ENCODE assay signal across 2 cellular contexts in the genomic region with DNA sequence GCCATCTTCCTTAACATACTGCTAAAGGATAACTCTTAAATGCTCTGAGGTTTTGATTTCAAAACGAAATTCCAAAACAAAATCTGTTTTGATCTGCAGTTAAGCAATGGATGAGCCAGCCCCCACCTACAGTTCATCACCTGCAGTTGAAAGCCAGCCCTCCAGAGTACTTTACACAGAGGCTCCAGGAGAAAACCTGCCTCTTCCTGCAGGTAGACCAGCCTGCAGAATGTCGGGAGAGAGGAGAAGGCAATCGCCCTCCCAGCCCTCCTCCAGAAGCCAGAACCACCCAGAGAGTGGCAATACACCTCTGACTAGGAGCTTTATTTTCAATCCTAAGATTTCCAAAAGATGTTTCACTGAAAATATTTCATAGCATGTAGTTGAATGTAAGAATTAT.
TF ChIP-seq lines count a peak whose summit lies in the region.

No MANE protein-coding gene starts in this region.

TF ChIP-seq in GM23338, 12 proteins besides CTCF, POLR2A, EP300 and RAD21:
- TF ChIP-seq, protein P1, sequence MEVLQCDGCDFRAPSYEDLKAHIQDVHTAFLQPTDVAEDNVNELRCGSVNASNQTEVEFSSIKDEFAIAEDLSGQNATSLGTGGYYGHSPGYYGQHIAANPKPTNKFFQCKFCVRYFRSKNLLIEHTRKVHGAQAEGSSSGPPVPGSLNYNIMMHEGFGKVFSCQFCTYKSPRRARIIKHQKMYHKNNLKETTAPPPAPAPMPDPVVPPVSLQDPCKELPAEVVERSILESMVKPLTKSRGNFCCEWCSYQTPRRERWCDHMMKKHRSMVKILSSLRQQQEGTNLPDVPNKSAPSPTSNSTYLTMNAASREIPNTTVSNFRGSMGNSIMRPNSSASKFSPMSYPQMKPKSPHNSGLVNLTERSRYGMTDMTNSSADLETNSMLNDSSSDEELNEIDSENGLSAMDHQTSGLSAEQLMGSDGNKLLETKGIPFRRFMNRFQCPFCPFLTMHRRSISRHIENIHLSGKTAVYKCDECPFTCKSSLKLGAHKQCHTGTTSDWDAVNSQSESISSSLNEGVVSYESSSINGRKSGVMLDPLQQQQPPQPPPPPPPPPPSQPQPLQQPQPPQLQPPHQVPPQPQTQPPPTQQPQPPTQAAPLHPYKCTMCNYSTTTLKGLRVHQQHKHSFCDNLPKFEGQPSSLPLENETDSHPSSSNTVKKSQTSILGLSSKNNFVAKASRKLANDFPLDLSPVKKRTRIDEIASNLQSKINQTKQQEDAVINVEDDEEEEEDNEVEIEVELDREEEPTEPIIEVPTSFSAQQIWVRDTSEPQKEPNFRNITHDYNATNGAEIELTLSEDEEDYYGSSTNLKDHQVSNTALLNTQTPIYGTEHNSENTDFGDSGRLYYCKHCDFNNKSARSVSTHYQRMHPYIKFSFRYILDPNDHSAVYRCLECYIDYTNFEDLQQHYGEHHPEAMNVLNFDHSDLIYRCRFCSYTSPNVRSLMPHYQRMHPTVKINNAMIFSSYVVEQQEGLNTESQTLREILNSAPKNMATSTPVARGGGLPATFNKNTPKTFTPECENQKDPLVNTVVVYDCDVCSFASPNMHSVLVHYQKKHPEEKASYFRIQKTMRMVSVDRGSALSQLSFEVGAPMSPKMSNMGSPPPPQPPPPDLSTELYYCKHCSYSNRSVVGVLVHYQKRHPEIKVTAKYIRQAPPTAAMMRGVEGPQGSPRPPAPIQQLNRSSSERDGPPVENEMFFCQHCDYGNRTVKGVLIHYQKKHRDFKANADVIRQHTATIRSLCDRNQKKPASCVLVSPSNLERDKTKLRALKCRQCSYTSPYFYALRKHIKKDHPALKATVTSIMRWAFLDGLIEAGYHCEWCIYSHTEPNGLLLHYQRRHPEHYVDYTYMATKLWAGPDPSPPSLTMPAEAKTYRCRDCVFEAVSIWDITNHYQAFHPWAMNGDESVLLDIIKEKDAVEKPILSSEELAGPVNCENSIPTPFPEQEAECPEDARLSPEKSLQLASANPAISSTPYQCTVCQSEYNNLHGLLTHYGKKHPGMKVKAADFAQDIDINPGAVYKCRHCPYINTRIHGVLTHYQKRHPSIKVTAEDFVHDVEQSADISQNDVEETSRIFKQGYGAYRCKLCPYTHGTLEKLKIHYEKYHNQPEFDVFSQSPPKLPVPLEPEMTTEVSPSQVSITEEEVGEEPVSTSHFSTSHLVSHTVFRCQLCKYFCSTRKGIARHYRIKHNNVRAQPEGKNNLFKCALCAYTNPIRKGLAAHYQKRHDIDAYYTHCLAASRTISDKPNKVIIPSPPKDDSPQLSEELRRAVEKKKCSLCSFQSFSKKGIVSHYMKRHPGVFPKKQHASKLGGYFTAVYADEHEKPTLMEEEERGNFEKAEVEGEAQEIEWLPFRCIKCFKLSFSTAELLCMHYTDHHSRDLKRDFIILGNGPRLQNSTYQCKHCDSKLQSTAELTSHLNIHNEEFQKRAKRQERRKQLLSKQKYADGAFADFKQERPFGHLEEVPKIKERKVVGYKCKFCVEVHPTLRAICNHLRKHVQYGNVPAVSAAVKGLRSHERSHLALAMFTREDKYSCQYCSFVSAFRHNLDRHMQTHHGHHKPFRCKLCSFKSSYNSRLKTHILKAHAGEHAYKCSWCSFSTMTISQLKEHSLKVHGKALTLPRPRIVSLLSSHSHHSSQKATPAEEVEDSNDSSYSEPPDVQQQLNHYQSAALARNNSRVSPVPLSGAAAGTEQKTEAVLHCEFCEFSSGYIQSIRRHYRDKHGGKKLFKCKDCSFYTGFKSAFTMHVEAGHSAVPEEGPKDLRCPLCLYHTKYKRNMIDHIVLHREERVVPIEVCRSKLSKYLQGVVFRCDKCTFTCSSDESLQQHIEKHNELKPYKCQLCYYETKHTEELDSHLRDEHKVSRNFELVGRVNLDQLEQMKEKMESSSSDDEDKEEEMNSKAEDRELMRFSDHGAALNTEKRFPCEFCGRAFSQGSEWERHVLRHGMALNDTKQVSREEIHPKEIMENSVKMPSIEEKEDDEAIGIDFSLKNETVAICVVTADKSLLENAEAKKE (CRISPR knock-in tag; IDR thresholded peaks at IDR 0.05): 0 out of 2 replicates have a peak, but pooled peaks have one; percentile 5
- TF ChIP-seq, protein P2, sequence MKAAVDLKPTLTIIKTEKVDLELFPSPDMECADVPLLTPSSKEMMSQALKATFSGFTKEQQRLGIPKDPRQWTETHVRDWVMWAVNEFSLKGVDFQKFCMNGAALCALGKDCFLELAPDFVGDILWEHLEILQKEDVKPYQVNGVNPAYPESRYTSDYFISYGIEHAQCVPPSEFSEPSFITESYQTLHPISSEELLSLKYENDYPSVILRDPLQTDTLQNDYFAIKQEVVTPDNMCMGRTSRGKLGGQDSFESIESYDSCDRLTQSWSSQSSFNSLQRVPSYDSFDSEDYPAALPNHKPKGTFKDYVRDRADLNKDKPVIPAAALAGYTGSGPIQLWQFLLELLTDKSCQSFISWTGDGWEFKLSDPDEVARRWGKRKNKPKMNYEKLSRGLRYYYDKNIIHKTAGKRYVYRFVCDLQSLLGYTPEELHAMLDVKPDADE (IDR thresholded peaks at IDR 0.05): no peak
- TF ChIP-seq POLR2AphosphoS5 (IDR thresholded peaks at IDR 0.05; ENCODE audit: low read depth) (no peak), CREB1 (CRISPR knock-in tag; IDR thresholded peaks at IDR 0.05; ENCODE audit: low read depth) (no peak), NANOG (IDR thresholded peaks at IDR 0.05; ENCODE audit: borderline replicate concordance) (no peak), EZH2phosphoT487 (IDR thresholded peaks at IDR 0.05; ENCODE audit: unreplicated experiment) (no peak), ZNF331 (CRISPR knock-in tag; IDR thresholded peaks at IDR 0.05; ENCODE audit: low read depth) (no peak), STAT1 (IDR thresholded peaks at IDR 0.05; ENCODE audit: unreplicated experiment) (no peak)

TF ChIP-seq in WTC11, 78 proteins besides CTCF, POLR2A, EP300 and RAD21 (continued from another document):
- TF ChIP-seq, protein P3, sequence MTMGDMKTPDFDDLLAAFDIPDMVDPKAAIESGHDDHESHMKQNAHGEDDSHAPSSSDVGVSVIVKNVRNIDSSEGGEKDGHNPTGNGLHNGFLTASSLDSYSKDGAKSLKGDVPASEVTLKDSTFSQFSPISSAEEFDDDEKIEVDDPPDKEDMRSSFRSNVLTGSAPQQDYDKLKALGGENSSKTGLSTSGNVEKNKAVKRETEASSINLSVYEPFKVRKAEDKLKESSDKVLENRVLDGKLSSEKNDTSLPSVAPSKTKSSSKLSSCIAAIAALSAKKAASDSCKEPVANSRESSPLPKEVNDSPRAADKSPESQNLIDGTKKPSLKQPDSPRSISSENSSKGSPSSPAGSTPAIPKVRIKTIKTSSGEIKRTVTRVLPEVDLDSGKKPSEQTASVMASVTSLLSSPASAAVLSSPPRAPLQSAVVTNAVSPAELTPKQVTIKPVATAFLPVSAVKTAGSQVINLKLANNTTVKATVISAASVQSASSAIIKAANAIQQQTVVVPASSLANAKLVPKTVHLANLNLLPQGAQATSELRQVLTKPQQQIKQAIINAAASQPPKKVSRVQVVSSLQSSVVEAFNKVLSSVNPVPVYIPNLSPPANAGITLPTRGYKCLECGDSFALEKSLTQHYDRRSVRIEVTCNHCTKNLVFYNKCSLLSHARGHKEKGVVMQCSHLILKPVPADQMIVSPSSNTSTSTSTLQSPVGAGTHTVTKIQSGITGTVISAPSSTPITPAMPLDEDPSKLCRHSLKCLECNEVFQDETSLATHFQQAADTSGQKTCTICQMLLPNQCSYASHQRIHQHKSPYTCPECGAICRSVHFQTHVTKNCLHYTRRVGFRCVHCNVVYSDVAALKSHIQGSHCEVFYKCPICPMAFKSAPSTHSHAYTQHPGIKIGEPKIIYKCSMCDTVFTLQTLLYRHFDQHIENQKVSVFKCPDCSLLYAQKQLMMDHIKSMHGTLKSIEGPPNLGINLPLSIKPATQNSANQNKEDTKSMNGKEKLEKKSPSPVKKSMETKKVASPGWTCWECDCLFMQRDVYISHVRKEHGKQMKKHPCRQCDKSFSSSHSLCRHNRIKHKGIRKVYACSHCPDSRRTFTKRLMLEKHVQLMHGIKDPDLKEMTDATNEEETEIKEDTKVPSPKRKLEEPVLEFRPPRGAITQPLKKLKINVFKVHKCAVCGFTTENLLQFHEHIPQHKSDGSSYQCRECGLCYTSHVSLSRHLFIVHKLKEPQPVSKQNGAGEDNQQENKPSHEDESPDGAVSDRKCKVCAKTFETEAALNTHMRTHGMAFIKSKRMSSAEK (CRISPR knock-in tag; IDR thresholded peaks at IDR 0.05; ENCODE audit: borderline replicate concordance): no peak
- TF ChIP-seq NFATC4 (CRISPR knock-in tag; IDR thresholded peaks at IDR 0.05) (no peak), OVOL2 (CRISPR knock-in tag; IDR thresholded peaks at IDR 0.05; ENCODE audit: borderline replicate concordance) (no peak), ETV6 (CRISPR knock-in tag; IDR thresholded peaks at IDR 0.05) (no peak), EMX1 (CRISPR knock-in tag; IDR thresholded peaks at IDR 0.05) (no peak)
- TF ChIP-seq, protein P4, sequence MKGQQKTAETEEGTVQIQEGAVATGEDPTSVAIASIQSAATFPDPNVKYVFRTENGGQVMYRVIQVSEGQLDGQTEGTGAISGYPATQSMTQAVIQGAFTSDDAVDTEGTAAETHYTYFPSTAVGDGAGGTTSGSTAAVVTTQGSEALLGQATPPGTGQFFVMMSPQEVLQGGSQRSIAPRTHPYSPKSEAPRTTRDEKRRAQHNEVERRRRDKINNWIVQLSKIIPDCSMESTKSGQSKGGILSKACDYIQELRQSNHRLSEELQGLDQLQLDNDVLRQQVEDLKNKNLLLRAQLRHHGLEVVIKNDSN (CRISPR knock-in tag; IDR thresholded peaks at IDR 0.05): no peak
- TF ChIP-seq, protein P5, sequence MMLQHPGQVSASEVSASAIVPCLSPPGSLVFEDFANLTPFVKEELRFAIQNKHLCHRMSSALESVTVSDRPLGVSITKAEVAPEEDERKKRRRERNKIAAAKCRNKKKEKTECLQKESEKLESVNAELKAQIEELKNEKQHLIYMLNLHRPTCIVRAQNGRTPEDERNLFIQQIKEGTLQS (CRISPR knock-in tag; conservative IDR thresholded peaks at IDR 0.05): no peak
- TF ChIP-seq, protein P6, sequence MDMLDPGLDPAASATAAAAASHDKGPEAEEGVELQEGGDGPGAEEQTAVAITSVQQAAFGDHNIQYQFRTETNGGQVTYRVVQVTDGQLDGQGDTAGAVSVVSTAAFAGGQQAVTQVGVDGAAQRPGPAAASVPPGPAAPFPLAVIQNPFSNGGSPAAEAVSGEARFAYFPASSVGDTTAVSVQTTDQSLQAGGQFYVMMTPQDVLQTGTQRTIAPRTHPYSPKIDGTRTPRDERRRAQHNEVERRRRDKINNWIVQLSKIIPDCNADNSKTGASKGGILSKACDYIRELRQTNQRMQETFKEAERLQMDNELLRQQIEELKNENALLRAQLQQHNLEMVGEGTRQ (CRISPR knock-in tag; IDR thresholded peaks at IDR 0.05): no peak
- TF ChIP-seq, protein P7, sequence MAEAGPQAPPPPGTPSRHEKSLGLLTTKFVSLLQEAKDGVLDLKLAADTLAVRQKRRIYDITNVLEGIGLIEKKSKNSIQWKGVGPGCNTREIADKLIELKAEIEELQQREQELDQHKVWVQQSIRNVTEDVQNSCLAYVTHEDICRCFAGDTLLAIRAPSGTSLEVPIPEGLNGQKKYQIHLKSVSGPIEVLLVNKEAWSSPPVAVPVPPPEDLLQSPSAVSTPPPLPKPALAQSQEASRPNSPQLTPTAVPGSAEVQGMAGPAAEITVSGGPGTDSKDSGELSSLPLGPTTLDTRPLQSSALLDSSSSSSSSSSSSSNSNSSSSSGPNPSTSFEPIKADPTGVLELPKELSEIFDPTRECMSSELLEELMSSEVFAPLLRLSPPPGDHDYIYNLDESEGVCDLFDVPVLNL (CRISPR knock-in tag; IDR thresholded peaks at IDR 0.05; ENCODE audit: borderline replicate concordance, low read depth): no peak
TF ChIP-seq in WTC11: peak in this region for 0.
